ENCODE assay signal across 1 cellular context in genomic region chr12:108722463-108722862, GRCh38.
TF ChIP-seq lines count a peak whose summit lies in the region.

No MANE protein-coding gene starts in this region.

TF ChIP-seq in WTC11, 78 proteins besides CTCF, POLR2A, EP300 and RAD21 (continued from another document):
- TF ChIP-seq ARID4B (CRISPR knock-in tag; IDR thresholded peaks at IDR 0.05; ENCODE audit: borderline replicate concordance) (no peak), OVOL2 (CRISPR knock-in tag; IDR thresholded peaks at IDR 0.05; ENCODE audit: borderline replicate concordance) (no peak), RORB (CRISPR knock-in tag; IDR thresholded peaks at IDR 0.05) (no peak)
